ENCODE assay signal across 9 cellular contexts in genomic region chr3:187678869-187679268, GRCh38. TPM values are rescaled to one million over a fixed set of nuclear protein-coding genes. Genes with fewer than 3 reads are reported as not detected.
DNase-seq lines count a peak whose midpoint lies in the region; ATAC-seq and TF ChIP-seq lines count a peak whose summit lies in the region.
"Had no signal": no experiment of that assay in that cellular context is flagged by ENCODE, and none has a peak within 500 bp of the region (broad histone marks: within the 10 kb centered on the region; RNA-seq: fewer than 3 reads in every experiment).

No MANE protein-coding gene starts in this region.

- no peaks in the 10 kb centered on the region for H3K9me3 ChIP-seq in gastrocnemius medialis
- H3K9me3 ChIP-seq: neutrophil had no signal

- no peak overlapping the region for H3K27ac ChIP-seq in gastrocnemius medialis
- H3K27ac ChIP-seq: neutrophil had no signal

- intact Hi-C loops in gastrocnemius medialis (cut with DNase I; ENCODE audit: low total_unique reads) = loop anchor here (1.0 to 5.0 kb wide), 4 partner anchors 36 to 459 kb away; no protein-coding TSS in a partner anchor

- no peak for TF ChIP-seq POLR2A in gastrocnemius medialis (IDR thresholded peaks at IDR 0.05)

- H3K4me1 ChIP-seq in gastrocnemius medialis = no peaks in the 10 kb centered on the region

- H3K27me3 ChIP-seq in gastrocnemius medialis = no peaks in the 10 kb centered on the region

- no peaks in the 10 kb centered on the region for H3K36me3 ChIP-seq in gastrocnemius medialis
- H3K36me3 ChIP-seq: neutrophil had no signal

- peak in 4 of 5 experiments; percentile 1 to 46 (median 25) for TF ChIP-seq CTCF in gastrocnemius medialis (IDR thresholded peaks at IDR 0.05 in 4 of 5, conservative IDR thresholded peaks at IDR 0.05 in 1 of 5)

- in situ Hi-C loops in gastrocnemius medialis (cut with MboI; ENCODE audit: low sequenced_read_pairs in 4 of 4) = loop anchor here in 3 of 4 donors (5.0 to 10.0 kb wide), 4 partner anchors 357 to 462 kb away; no protein-coding TSS in a partner anchor

- DNase-seq in COLO829 (ENCODE audit: low spot score) = peak; percentile 63
- DNase-seq in HCEC 1CT = peak; percentile 56
- DNase-seq in NCI-H69 (lab: John Stamatoyannopoulos, UW) = peak; percentile 33
- DNase-seq in amniotic epithelial cell (ENCODE audit: low read depth) = peak; percentile 74
- peak; percentile 37 for DNase-seq in hepatic stellate cell (ENCODE audit: low spot score)
- DNase-seq in gastrocnemius medialis = no peak

- ATAC-seq in gastrocnemius medialis (peak in 1 of 2 donors; percentile 26), GM18909 (IDR thresholded peaks at IDR 0.05; ENCODE audit: poor library complexity, unreplicated experiment) (no peak), GM21619 (IDR thresholded peaks at IDR 0.05; ENCODE audit: unreplicated experiment) (no peak)

- no peak overlapping the region for H3K4me3 ChIP-seq in gastrocnemius medialis

RNA-seq across cellular contexts. Expression of gene SST, which starts 8.7 kb away (rescaled TPM):
- not detected for total RNA-seq in gastrocnemius medialis

RNA-seq across cellular contexts. Expression of gene RTP2, which starts 23.5 kb away (rescaled TPM):
- 1 to 10 TPM in 3 of 4 donors, not detected in 1; 1.9 to 3.1 (median 2.3) TPM for total RNA-seq in gastrocnemius medialis

Comparison
In these comparisons a context has a peak if more than half of its experiments do, and no peak if none do; other contexts are left out.
1. DNase-seq: peak in COLO829 (single experiment), HCEC 1CT (single experiment), NCI-H69 (single experiment), amniotic epithelial cell (single experiment) and hepatic stellate cell (single experiment); none in gastrocnemius medialis (0 of 2).